8 cellular contexts compared by ENCODE assay signal in the genomic region with DNA sequence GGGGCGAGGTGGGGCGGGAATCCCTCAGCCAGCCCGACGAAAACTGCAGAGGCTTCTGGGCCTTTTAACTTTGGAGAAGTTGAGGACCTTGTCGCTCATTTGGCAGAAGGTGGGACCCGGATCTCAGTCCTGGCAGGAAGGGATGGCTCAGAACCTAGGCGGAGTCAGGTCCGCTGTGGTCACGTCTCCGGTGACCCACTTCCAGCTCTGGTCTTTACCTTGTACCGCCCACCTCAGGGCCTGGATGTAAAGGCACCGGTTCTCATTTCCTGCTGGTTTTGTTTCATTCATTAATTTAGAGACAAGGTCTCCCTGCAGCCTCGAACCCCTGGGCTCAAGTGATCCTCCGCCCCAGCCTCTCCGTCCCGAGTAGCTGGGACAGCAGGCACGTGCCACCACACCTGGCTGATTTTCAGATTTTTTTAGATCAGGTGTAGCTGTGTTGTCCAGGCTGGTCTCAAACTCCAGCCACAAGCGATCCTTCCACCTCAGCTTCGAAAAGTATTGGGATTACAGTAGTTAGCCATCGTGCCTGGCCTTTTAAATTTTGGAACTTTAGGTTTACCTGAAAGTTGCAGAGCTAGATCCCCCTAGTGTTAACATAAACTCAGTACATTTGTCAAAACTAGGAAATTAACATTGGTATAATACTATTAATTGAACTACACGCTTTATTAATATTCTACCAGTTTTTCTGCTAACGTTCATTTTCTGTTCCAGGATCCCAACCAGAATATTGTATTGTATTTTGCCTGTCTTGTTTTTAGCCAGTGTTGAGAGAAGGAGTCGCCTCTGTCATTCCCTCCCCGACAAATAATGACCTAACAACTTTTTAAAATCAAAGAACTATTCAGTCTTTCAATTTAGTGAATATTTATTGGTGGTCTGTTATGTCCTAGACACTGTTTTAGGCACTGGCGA. TPM values are rescaled to one million over a fixed set of nuclear protein-coding genes. Genes with fewer than 3 reads are reported as not detected.
DNase-seq lines count a peak whose midpoint lies in the region; ATAC-seq and TF ChIP-seq lines count a peak whose summit lies in the region.

No MANE protein-coding gene starts in this region.

- POLR2A ChIA-PET in Panc1 (lab: Charles Lee) = no interaction called here

- no TSS peak for BruUV-seq in Panc1 (replicated peaks; lab: Mats Ljungman, UMichigan)

- peak overlapping the region; percentile 87 for H3K27ac ChIP-seq in Panc1 (ENCODE audit: low read length)
- peak overlapping the region; percentile 80 to 95 (median 94) for H3K27ac ChIP-seq in heart left ventricle
- peak overlapping the region; percentile 92 to 94 for H3K27ac ChIP-seq in prostate gland

- no peaks in the 10 kb centered on the region for H3K27me3 ChIP-seq in Panc1 (ENCODE audit: control insufficient read depth, insufficient read depth, low read length)
- no peaks in the 10 kb centered on the region for H3K27me3 ChIP-seq in heart left ventricle
- H3K27me3 ChIP-seq in prostate gland (replicated peaks; ENCODE audit: insufficient read depth) = no peaks in the 10 kb centered on the region

- peak; percentile 31 for ATAC-seq in GM19463 (IDR thresholded peaks at IDR 0.05; ENCODE audit: unreplicated experiment)
- ATAC-seq in HG03558 (IDR thresholded peaks at IDR 0.05; ENCODE audit: extremely low read depth, unreplicated experiment) = peak; percentile 18
- peak; percentile 85 for ATAC-seq in Panc1
- ATAC-seq in heart left ventricle = peak; percentile 17 to 61 (median 55)

- WGBS in heart left ventricle, 4 donors = 12 to 13% (median 12%) methylated on average over 21 to 25 of the region's 25 CpGs
- 8% methylated on average over 25 of the region's 25 CpGs for WGBS in prostate gland

- CTCF ChIA-PET in Panc1 (lab: Charles Lee) = no interaction called here

- H3K4me3 Mint-ChIP-seq in activated naive CD4-positive, alpha-beta T cell treated with anti-CD3 and anti-CD28 coated beads, Interleukin-2, amount 50 U/mL, for 24 hours = peak overlapping the region; percentile 89

- H3K27me3 Mint-ChIP-seq in activated naive CD4-positive, alpha-beta T cell treated with anti-CD3 and anti-CD28 coated beads, Interleukin-2, amount 50 U/mL, for 24 hours = no peaks in the 10 kb centered on the region

- H3K4me1 ChIP-seq in Panc1 (ENCODE audit: control insufficient read depth, insufficient read depth, low read length) (peaks cover 4% of the 10 kb centered on the region), heart left ventricle (peaks cover 0 to 23% (median 11%) of the 10 kb centered on the region in 12 donors), prostate gland (replicated peaks) (no peaks in the 10 kb centered on the region)

- no peaks in the 10 kb centered on the region for H3K36me3 Mint-ChIP-seq in activated naive CD4-positive, alpha-beta T cell treated with anti-CD3 and anti-CD28 coated beads, Interleukin-2, amount 50 U/mL, for 24 hours

- peak; percentile 77 for DNase-seq in COR-L47 (lab: John Stamatoyannopoulos, UW)
- DNase-seq in Panc1 (ENCODE audit: low read depth, low spot score) = no peak
- DNase-seq in heart left ventricle = peak in 2 of 5 donors; percentile 55 to 68
- DNase-seq in prostate gland (ENCODE audit: low spot score) = peak; percentile 39
- DNase-seq in GM13976 (ENCODE audit: low spot score) = no peak

- H3K36me3 ChIP-seq in Panc1 (ENCODE audit: control insufficient read depth, insufficient read depth, low read length) (peaks cover 2% of the 10 kb centered on the region; the same call in 1 of the 2 replicates), heart left ventricle (peaks cover 0 to 13% (median 0%) of the 10 kb centered on the region in 9 donors), prostate gland (no peaks in the 10 kb centered on the region)

- peak; percentile 28; the same call in 1 of the 2 replicates for TF ChIP-seq CTCF in Panc1 (IDR thresholded peaks at IDR 0.05)
- peak in 11 of 12 donors; percentile 33 to 63 (median 39) for TF ChIP-seq CTCF in heart left ventricle (IDR thresholded peaks at IDR 0.05)
- TF ChIP-seq CTCF in prostate gland (IDR thresholded peaks at IDR 0.05) = peak in 3 of 4 experiments; percentile 42 to 66 (median 61)
- TF ChIP-seq CTCF in GM13976 (IDR thresholded peaks at IDR 0.05; ENCODE audit: borderline replicate concordance, control extremely low read depth, extremely low read depth, insufficient read depth, missing control alignments) = no peak

- H3K9me3 ChIP-seq in Panc1 (ENCODE audit: control insufficient read depth, insufficient read depth, low read depth, low read length) = no peaks in the 10 kb centered on the region
- no peaks in the 10 kb centered on the region for H3K9me3 ChIP-seq in heart left ventricle
- H3K9me3 ChIP-seq in prostate gland = no peaks in the 10 kb centered on the region

- in situ Hi-C loops in Panc1 (cut with HindIII; ENCODE audit: low pct_unique_long_range_greater_than_20kb, low sequenced_read_pairs) = no loop called here
- in situ Hi-C loops in GM13976 (cut with MboI; ENCODE audit: low sequenced_read_pairs, unreplicated experiment) = no loop called here

- intact Hi-C loops in Panc1 (cut with micrococcal nuclease; ENCODE audit: unreplicated experiment) = loop anchor here (10.0 kb wide), 1 partner anchor 85 kb away; a partner anchor contains a TSS
- intact Hi-C loops in heart left ventricle (cut with DNase I) = loop anchor here (1.0 to 5.0 kb wide), 5 partner anchors 38 to 87 kb away; a partner anchor contains a TSS
- intact Hi-C loops in prostate gland (cut with DNase I) = loop anchor here (2.0 kb wide), 1 partner anchor 45 kb away; a partner anchor contains a TSS

- H3K9me3 Mint-ChIP-seq in activated naive CD4-positive, alpha-beta T cell treated with anti-CD3 and anti-CD28 coated beads, Interleukin-2, amount 50 U/mL, for 24 hours = no peaks in the 10 kb centered on the region

- peaks cover 28% of the 10 kb centered on the region for H3K4me1 Mint-ChIP-seq in activated naive CD4-positive, alpha-beta T cell treated with anti-CD3 and anti-CD28 coated beads, Interleukin-2, amount 50 U/mL, for 24 hours

- peak overlapping the region; percentile 98 for H3K27ac Mint-ChIP-seq in activated naive CD4-positive, alpha-beta T cell treated with anti-CD3 and anti-CD28 coated beads, Interleukin-2, amount 50 U/mL, for 24 hours

- H3K4me3 ChIP-seq in Panc1 (ENCODE audit: low read depth in 2 of 2, low read length in 2 of 2) (peak overlapping the region; percentile 65 to 87), heart left ventricle (peak overlapping the region; percentile 60 to 94 (median 86)), prostate gland (peak overlapping the region; percentile 58 to 83)

- TF ChIP-seq POLR2A in heart left ventricle (IDR thresholded peaks at IDR 0.05) = no peak
- no peak for TF ChIP-seq POLR2A in prostate gland (IDR thresholded peaks at IDR 0.05)

RNA-seq across cellular contexts. Expression of a gene that starts 0.9 kb away (rescaled TPM):
- 17.0 TPM for total RNA-seq in Panc1 (2021; ENCODE audit: unreplicated experiment)
- polyA plus RNA-seq in Panc1 (2012; ENCODE audit: insufficient read length) = 6.9 TPM
- 10 to 100 TPM; 10.3 to 28.1 (median 22.5) TPM for total RNA-seq in heart left ventricle
- polyA plus RNA-seq in heart left ventricle = 1 to 10 TPM; 6.1 to 9.0 TPM
- 10 to 100 TPM; 43.9 to 51.9 TPM for total RNA-seq in prostate gland

RNA-seq across cellular contexts. Expression of a gene that starts 45.7 kb away (rescaled TPM):
- total RNA-seq in Panc1 (2021; ENCODE audit: unreplicated experiment) = 53.3 TPM
- 63.0 TPM for polyA plus RNA-seq in Panc1 (2012; ENCODE audit: insufficient read length)
- 10 to 100 TPM; 15.9 to 74.9 (median 48.2) TPM for total RNA-seq in heart left ventricle
- 10 to 100 TPM; 16.8 to 30.9 TPM for polyA plus RNA-seq in heart left ventricle
- total RNA-seq in prostate gland = 10 to 100 TPM; 33.3 to 50.3 TPM

Comparison
In these comparisons a context has a peak if more than half of its experiments do, and no peak if none do; other contexts are left out.
1. DNase-seq: peak in COR-L47 (single experiment) and prostate gland (single experiment); none in Panc1 (single experiment) and GM13976 (single experiment).
2. ATAC-seq: peak in every context shown above with its lines; median percentile 85 in Panc1; 55 in heart left ventricle; 31 in GM19463; 18 in HG03558.
3. Peak in every context shown above with its lines, with median percentiles within 50 percentile points of each other: H3K27ac ChIP-seq and H3K4me3 ChIP-seq.